In the genomic region with DNA sequence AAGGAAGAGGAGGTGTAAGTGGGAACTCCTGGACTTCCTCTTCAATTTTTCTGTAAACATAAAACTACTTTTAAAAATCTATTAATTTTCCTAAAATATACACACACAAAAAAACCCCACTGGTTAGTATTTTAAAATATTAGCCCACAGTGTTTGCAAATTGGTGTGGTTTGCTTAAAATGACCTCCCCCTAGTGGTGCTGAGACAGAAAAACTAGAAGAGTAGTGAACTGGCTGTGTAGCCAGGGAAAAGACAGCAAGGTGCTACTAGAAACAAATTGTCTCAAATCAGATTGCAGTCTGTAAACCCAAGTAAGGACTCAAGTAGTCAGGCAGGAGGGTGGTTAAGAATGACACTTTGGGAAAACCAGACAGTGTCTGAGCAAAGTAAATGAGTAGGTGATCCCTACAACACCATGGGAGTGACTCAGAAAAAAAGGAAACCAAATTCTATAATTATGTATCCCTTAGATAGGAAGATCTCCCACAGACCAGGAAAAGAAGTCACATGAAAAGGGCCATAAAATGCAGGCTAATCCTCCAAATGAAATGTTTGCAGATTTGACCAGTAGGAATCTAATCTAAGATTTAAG, we compare ENCODE assay signal across 9 cellular contexts. TPM values are rescaled to one million over a fixed set of nuclear protein-coding genes. Genes with fewer than 3 reads are reported as not detected.
DNase-seq lines count a peak whose midpoint lies in the region; ATAC-seq and TF ChIP-seq lines count a peak whose summit lies in the region.
"Had no signal": no experiment of that assay in that cellular context is flagged by ENCODE, and none has a peak within 500 bp of the region (broad histone marks: within the 10 kb centered on the region; RNA-seq: fewer than 3 reads in every experiment).

No MANE protein-coding gene starts in this region.

- H3K9ac ChIP-seq in colonic mucosa (ENCODE audit: low read depth in 2 of 2, low read length in 2 of 2), result no peak overlapping the region

- ATAC-seq in CD4-positive, alpha-beta T cell (ENCODE audit: poor library complexity), result no peak
- ATAC-seq in GM21390 (IDR thresholded peaks at IDR 0.05; ENCODE audit: unreplicated experiment) (peak; percentile 67), GM19397 (IDR thresholded peaks at IDR 0.05; ENCODE audit: unreplicated experiment) (no peak)

- CTCF ChIA-PET in CD4-positive, alpha-beta T cell (lab: Charles Lee), result no interaction called here

- H3K4me1 ChIP-seq in colonic mucosa, result no peaks in the 10 kb centered on the region

- no peak for DNase-seq in CD4-positive, alpha-beta T cell
- peak; percentile 4 for DNase-seq in MV-4-11 (lab: John Stamatoyannopoulos, UW)
- DNase-seq in fibroblast of peridontal ligament (ENCODE audit: extremely low read depth), result peak; percentile 14
- no peak for DNase-seq in colonic mucosa
- DNase-seq in KG1 (lab: John Stamatoyannopoulos, UW), result no peak
- no peak for DNase-seq in hypothalamus (lab: John Stamatoyannopoulos, UW)

- no peaks in the 10 kb centered on the region for H3K36me3 Mint-ChIP-seq in CD4-positive, alpha-beta T cell (ENCODE audit: low read depth)

- H3K27ac Mint-ChIP-seq in CD4-positive, alpha-beta T cell, result no peak overlapping the region

- no peaks in the 10 kb centered on the region for H3K27me3 ChIP-seq in CD4-positive, alpha-beta T cell (ENCODE audit: control insufficient read depth, insufficient read depth, low read length)
- H3K27me3 ChIP-seq in colonic mucosa, result no peaks in the 10 kb centered on the region

- H3K27me3 Mint-ChIP-seq in CD4-positive, alpha-beta T cell, result peaks cover 24% of the 10 kb centered on the region

- TF ChIP-seq CTCF in CD4-positive, alpha-beta T cell (IDR thresholded peaks at IDR 0.05), result peak; percentile 26
- no peak for TF ChIP-seq CTCF in colonic mucosa (IDR thresholded peaks at IDR 0.05)

- no peaks in the 10 kb centered on the region for H3K4me1 Mint-ChIP-seq in CD4-positive, alpha-beta T cell (ENCODE audit: low read depth)

- POLR2A ChIA-PET in CD4-positive, alpha-beta T cell (lab: Charles Lee), result no interaction called here

- H3K9me3 Mint-ChIP-seq in CD4-positive, alpha-beta T cell, result no peaks in the 10 kb centered on the region

- H3K36me3 ChIP-seq in colonic mucosa, result no peaks in the 10 kb centered on the region

- intact Hi-C loops in CD4-positive, alpha-beta T cell (cut with DNase I, micrococcal nuclease), result no loop called here
- intact Hi-C loops in colonic mucosa (cut with DNase I), result no loop called here

- no peak overlapping the region for H3K4me3 Mint-ChIP-seq in CD4-positive, alpha-beta T cell

- no peaks in the 10 kb centered on the region for H3K9me3 ChIP-seq in CD4-positive, alpha-beta T cell (ENCODE audit: control insufficient read depth, low read length)
- H3K9me3 ChIP-seq in colonic mucosa, result no peaks in the 10 kb centered on the region

- H3K27ac ChIP-seq in CD4-positive, alpha-beta T cell (ENCODE audit: low read depth, low read length), result no peak overlapping the region
- H3K27ac ChIP-seq in colonic mucosa, result no peak overlapping the region

- H3K4me3 ChIP-seq in colonic mucosa, result no peak overlapping the region

RNA-seq across cellular contexts. Expression of a gene that starts 26.0 kb away (rescaled TPM):
- not detected for total RNA-seq in CD4-positive, alpha-beta T cell
- total RNA-seq in colonic mucosa, result not detected
- total RNA-seq: temporal lobe had no signal

RNA-seq across cellular contexts. Expression of a gene that starts 47.7 kb away (rescaled TPM):
- not detected for total RNA-seq in CD4-positive, alpha-beta T cell
- total RNA-seq in colonic mucosa, result not detected

Comparison
In these comparisons a context has a peak if more than half of its experiments do, and no peak if none do; other contexts are left out.
1. DNase-seq: peak in MV-4-11 (single experiment) and fibroblast of peridontal ligament (single experiment); none in CD4-positive, alpha-beta T cell (0 of 10), colonic mucosa (single experiment), KG1 (single experiment) and hypothalamus (0 of 51).